Comparison of ENCODE assay signal across 9 cellular contexts in the genomic region with DNA sequence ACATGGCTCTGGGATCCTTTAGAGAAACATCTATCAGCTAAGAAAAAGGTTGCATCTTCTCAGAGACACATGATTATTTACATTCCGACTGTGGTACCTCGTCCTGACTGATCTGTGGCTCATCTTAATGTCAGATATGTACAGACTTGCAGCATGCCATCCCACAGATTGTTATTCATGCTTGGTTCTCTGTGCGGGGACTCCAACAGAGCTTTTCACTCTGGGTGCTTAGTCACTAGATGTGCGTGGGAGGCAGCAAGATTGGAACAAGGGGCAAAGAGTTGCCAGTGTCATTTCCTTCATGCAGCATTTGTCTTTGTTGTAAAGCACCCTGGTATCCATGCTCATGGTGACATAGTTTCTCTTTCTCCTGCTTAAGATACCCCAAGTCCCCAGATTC.
DNase-seq lines count a peak whose midpoint lies in the region; ATAC-seq and TF ChIP-seq lines count a peak whose summit lies in the region.
"Had no signal": no experiment of that assay in that cellular context is flagged by ENCODE, and none has a peak within 500 bp of the region (broad histone marks: within the 10 kb centered on the region; RNA-seq: fewer than 3 reads in every experiment).

No MANE protein-coding gene starts in this region.

- peak; percentile 23 for ATAC-seq in CD8-positive, alpha-beta T cell
- ATAC-seq in HG03432 (IDR thresholded peaks at IDR 0.05; ENCODE audit: unreplicated experiment) (no peak), HG03565 (IDR thresholded peaks at IDR 0.05; ENCODE audit: unreplicated experiment) (no peak)

- no peak overlapping the region for H3K4me3 Mint-ChIP-seq in CD8-positive, alpha-beta T cell
- H3K4me3 Mint-ChIP-seq: activated naive CD8-positive, alpha-beta T cell treated with anti-CD3 and anti-CD28 coated beads, Interleukin-2, amount 10 ng/mL, durations not matched to agents 7 days and 5 days had no signal

- peaks cover 4% of the 10 kb centered on the region for H3K36me3 ChIP-seq in CD8-positive, alpha-beta T cell (ENCODE audit: insufficient read depth, low read length)
- H3K36me3 ChIP-seq in mammary epithelial cell (ENCODE audit: insufficient read depth, low read length) (no peaks in the 10 kb centered on the region), prostate gland (no peaks in the 10 kb centered on the region)

- no peak overlapping the region for H3K27ac Mint-ChIP-seq in CD8-positive, alpha-beta T cell
- H3K27ac Mint-ChIP-seq: activated naive CD8-positive, alpha-beta T cell treated with anti-CD3 and anti-CD28 coated beads, Interleukin-2, amount 10 ng/mL, durations not matched to agents 7 days and 5 days had no signal

- dilution Hi-C loops in mammary epithelial cell (cut with HindIII; ENCODE audit: low sequenced_read_pairs), result no loop called here

- peak overlapping the region; percentile 45 for H3K4me2 ChIP-seq in mammary epithelial cell (ENCODE audit: insufficient read depth, low read depth, low read length)

- no peak overlapping the region for H2AFZ ChIP-seq in mammary epithelial cell (ENCODE audit: low read depth, low read length)

- intact Hi-C loops in CD8-positive, alpha-beta T cell (cut with DNase I, micrococcal nuclease), result no loop called here
- intact Hi-C loops in mammary epithelial cell (cut with micrococcal nuclease), result loop anchor here (1.0 to 2.0 kb wide), 2 partner anchors 19 to 20 kb away; no protein-coding TSS in a partner anchor
- intact Hi-C loops in prostate gland (cut with DNase I), result no loop called here

- H3K9me3 Mint-ChIP-seq in CD8-positive, alpha-beta T cell, result no peaks in the 10 kb centered on the region

- no peaks in the 10 kb centered on the region for H4K20me1 ChIP-seq in mammary epithelial cell (ENCODE audit: insufficient read depth, low read length)

- no peak for TF ChIP-seq CTCF in CD8-positive, alpha-beta T cell (IDR thresholded peaks at IDR 0.05)
- no peak for TF ChIP-seq CTCF in mammary epithelial cell (conservative IDR thresholded peaks at IDR 0.05 in 1 of 2, IDR thresholded peaks at IDR 0.05 in 1 of 2; ENCODE audit: extremely low read depth in 1 of 2, insufficient read depth in 1 of 2, low read depth in 1 of 2, low read length in 2 of 2)
- no peak for TF ChIP-seq CTCF in prostate gland (IDR thresholded peaks at IDR 0.05)

- H3K4me1 ChIP-seq in CD8-positive, alpha-beta T cell (ENCODE audit: insufficient read depth, low read length), result no peaks in the 10 kb centered on the region
- peaks cover 45% of the 10 kb centered on the region for H3K4me1 ChIP-seq in mammary epithelial cell (ENCODE audit: insufficient read depth, low read length)
- no peaks in the 10 kb centered on the region for H3K4me1 ChIP-seq in prostate gland (replicated peaks)

- 0% methylated on average over 4 of the region's 4 CpGs for WGBS in mammary epithelial cell (ENCODE audit: low coverage, missing lambda C conversion rate)
- WGBS in prostate gland, result 56% methylated on average over 4 of the region's 4 CpGs

- POLR2A ChIA-PET in CD8-positive, alpha-beta T cell (lab: Charles Lee), result no interaction called here

- H3K4me1 Mint-ChIP-seq in CD8-positive, alpha-beta T cell (ENCODE audit: low read depth), result peaks cover 28% of the 10 kb centered on the region

- H3K4me3 ChIP-seq in CD8-positive, alpha-beta T cell (ENCODE audit: low read depth, low read length), result no peak overlapping the region
- H3K4me3 ChIP-seq in mammary epithelial cell (replicated peaks in 1 of 3; ENCODE audit: insufficient read depth in 1 of 3, low read depth in 2 of 3, low read length in 3 of 3) (no peak overlapping the region), prostate gland (no peak overlapping the region)

- DNase-seq in CD8-positive, alpha-beta T cell, result no peak
- peak; percentile 1 for DNase-seq in OCI-M1 (lab: John Stamatoyannopoulos, UW)
- DNase-seq in mammary epithelial cell, result peak; percentile 96
- DNase-seq in stimulated activated CD4-positive, alpha-beta T cell treated with anti-CD3 and anti-CD28 coated beads, Interleukin-12 subunit alpha, Interleukin-12 subunit beta, amount 100 ng/mL, for 48 hours (ENCODE audit: low read depth in 2 of 3, low spot score in 1 of 3), result peak; percentile 47 to 51 (median 48)
- no peak for DNase-seq in prostate gland (ENCODE audit: low spot score)
- no peak for DNase-seq in NCI-H1092 treated with DMSO at 0.1 percent for 48 hours (lab: John Stamatoyannopoulos, UW)
- DNase-seq: activated naive CD8-positive, alpha-beta T cell treated with anti-CD3 and anti-CD28 coated beads, Interleukin-2, amount 10 ng/mL, durations not matched to agents 7 days and 5 days had no signal

- no peak for TF ChIP-seq POLR2A in prostate gland (IDR thresholded peaks at IDR 0.05)

- peaks cover 73% of the 10 kb centered on the region for H3K36me3 Mint-ChIP-seq in CD8-positive, alpha-beta T cell

- H3K27me3 Mint-ChIP-seq in CD8-positive, alpha-beta T cell (ENCODE audit: low read depth), result no peaks in the 10 kb centered on the region
- H3K27me3 Mint-ChIP-seq: activated naive CD8-positive, alpha-beta T cell treated with anti-CD3 and anti-CD28 coated beads, Interleukin-2, amount 10 ng/mL, durations not matched to agents 7 days and 5 days had no signal

- H3K79me2 ChIP-seq in mammary epithelial cell (ENCODE audit: insufficient read depth, low read length), result no peaks in the 10 kb centered on the region

- CTCF ChIA-PET in CD8-positive, alpha-beta T cell (lab: Charles Lee), result interaction anchor here (0.6 kb wide), 1 partner anchor 153 kb away, joined by 3 read pairs; no protein-coding TSS in a partner anchor
- CTCF ChIA-PET in mammary epithelial cell (lab: Charles Lee; ENCODE audit: low non-redundant PET), result no interaction called here

- no TSS peak for BruUV-seq in mammary epithelial cell (replicated peaks; lab: Mats Ljungman, UMichigan)

- no peaks in the 10 kb centered on the region for H3K27me3 ChIP-seq in CD8-positive, alpha-beta T cell (ENCODE audit: insufficient read depth, low read length)
- H3K27me3 ChIP-seq in mammary epithelial cell (ENCODE audit: insufficient read depth, low read length) (no peaks in the 10 kb centered on the region), prostate gland (replicated peaks; ENCODE audit: insufficient read depth) (no peaks in the 10 kb centered on the region)

- no peaks in the 10 kb centered on the region for H3K9me3 ChIP-seq in CD8-positive, alpha-beta T cell (ENCODE audit: low read length)
- H3K9me3 ChIP-seq in mammary epithelial cell (replicated peaks; ENCODE audit: insufficient read depth, low read length), result no peaks in the 10 kb centered on the region
- H3K9me3 ChIP-seq in prostate gland, result no peaks in the 10 kb centered on the region

- no peak overlapping the region for H3K9ac ChIP-seq in mammary epithelial cell (ENCODE audit: insufficient read depth, low read length)

- H3K27ac ChIP-seq in CD8-positive, alpha-beta T cell (ENCODE audit: low read depth, low read length), result no peak overlapping the region
- H3K27ac ChIP-seq in mammary epithelial cell (ENCODE audit: insufficient read depth, low read depth, low read length) (peak overlapping the region; percentile 49), prostate gland (no peak overlapping the region)

- in situ Hi-C loops in mammary epithelial cell (cut with MboI; ENCODE audit: low sequenced_read_pairs in 2 of 2), result loop anchor here in 1 of 2 donors (25.0 kb wide), 2 partner anchors 94 to 394 kb away; no protein-coding TSS in a partner anchor

Comparison
In these comparisons a context has a peak if more than half of its experiments do, and no peak if none do; other contexts are left out.
1. DNase-seq: peak in OCI-M1 (single experiment), mammary epithelial cell (single experiment) and stimulated activated CD4-positive, alpha-beta T cell treated with anti-CD3 and anti-CD28 coated beads, Interleukin-12 subunit alpha, Interleukin-12 subunit beta, amount 100 ng/mL, for 48 hours (3 of 3); none in CD8-positive, alpha-beta T cell (0 of 7), prostate gland (single experiment) and NCI-H1092 treated with DMSO at 0.1 percent for 48 hours (single experiment).